ENCODE assay signal across 8 cellular contexts in the genomic region with DNA sequence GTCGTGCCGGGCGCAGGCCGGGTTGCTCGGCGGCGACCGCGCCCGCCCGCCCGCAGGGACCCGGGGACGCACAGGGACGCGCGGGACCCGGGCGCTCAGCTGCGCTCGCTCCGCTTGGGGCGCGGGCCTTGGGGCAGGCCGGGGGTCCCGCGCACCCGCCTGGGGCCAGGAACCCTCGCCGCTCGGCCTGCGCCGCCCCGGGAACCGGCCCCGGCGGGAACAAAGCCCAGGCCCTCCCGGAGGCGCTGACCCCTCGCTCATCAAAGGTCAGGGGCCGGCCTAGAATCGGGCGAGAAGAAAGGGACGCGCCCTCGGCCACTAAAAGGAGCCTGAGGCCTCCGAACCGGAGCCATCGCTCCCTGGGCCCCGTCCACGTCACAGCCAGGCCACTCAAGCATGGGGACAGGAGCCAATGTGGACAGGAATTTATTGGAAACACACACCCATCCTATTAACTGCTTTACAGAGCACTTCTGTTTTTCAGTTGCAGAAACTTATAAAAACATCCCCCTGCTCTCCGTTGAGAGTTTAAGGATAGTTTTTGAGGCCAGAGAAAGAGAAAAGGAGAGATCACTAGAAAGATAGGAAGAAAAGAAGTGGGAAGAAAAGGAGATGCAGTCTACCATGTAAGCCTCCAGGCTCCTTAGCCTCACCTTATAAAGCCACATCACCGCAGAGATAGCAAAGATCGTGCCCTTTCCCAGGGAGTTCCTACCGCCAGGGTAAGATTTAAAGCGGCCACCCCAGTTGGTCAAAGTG. TPM values are rescaled to one million over a fixed set of nuclear protein-coding genes. Genes with fewer than 3 reads are reported as not detected.
DNase-seq lines count a peak whose midpoint lies in the region; ATAC-seq and TF ChIP-seq lines count a peak whose summit lies in the region.

No MANE protein-coding gene starts in this region.

- peaks cover 21% of the 10 kb centered on the region for H3K4me1 ChIP-seq in KMS-11 (ENCODE audit: low read depth, poor library complexity, severe bottlenecking)
- peaks cover 36 to 46% of the 10 kb centered on the region in 2 donors for H3K4me1 ChIP-seq in duodenal mucosa (ENCODE audit: control insufficient read depth in 1 of 2, insufficient read depth in 2 of 2, low read length in 2 of 2)
- peaks cover 41% of the 10 kb centered on the region for H3K4me1 ChIP-seq in mucosa of descending colon (ENCODE audit: low read depth)

- H3K9ac ChIP-seq in KMS-11 (peak overlapping the region; percentile 59; the same call in 1 of the 2 replicates), duodenal mucosa (ENCODE audit: low read depth in 1 of 2, low read length in 2 of 2) (peak overlapping the region; percentile 34 to 63)

- H3K4me2 ChIP-seq in KMS-11: peak overlapping the region; percentile 74

- H3K79me2 ChIP-seq in KMS-11 (ENCODE audit: insufficient read depth, low read depth): peaks cover 15% of the 10 kb centered on the region; the same call in 1 of the 2 replicates

- no peaks in the 10 kb centered on the region for H4K20me1 ChIP-seq in KMS-11 (ENCODE audit: insufficient read depth)

- peak overlapping the region; percentile 82 for H2AFZ ChIP-seq in KMS-11 (ENCODE audit: low read depth)

- H3K27ac ChIP-seq in KMS-11: no peak overlapping the region
- peak overlapping the region; percentile 48 for H3K27ac ChIP-seq in duodenal mucosa (ENCODE audit: low read depth, low read length)

- TF ChIP-seq CTCF in KMS-11 (conservative IDR thresholded peaks at IDR 0.05; ENCODE audit: low read depth, low read length) (no peak), mucosa of descending colon (IDR thresholded peaks at IDR 0.05) (no peak)

- ATAC-seq in mucosa of descending colon (peak; percentile 55), GM21723 (IDR thresholded peaks at IDR 0.05; ENCODE audit: unreplicated experiment) (no peak)

- DNase-seq in NCI-H2107 treated with DMSO at 0.1 percent for 48 hours (lab: John Stamatoyannopoulos, UW; ENCODE audit: unreplicated experiment) (peak; percentile 51), NCI-H2107 (lab: John Stamatoyannopoulos, UW) (no peak), mucosa of descending colon (peak; percentile 72 to 78 (median 74)), HCEC 1CT (no peak), NAMALWA (ENCODE audit: low spot score) (no peak)

- intact Hi-C loops in mucosa of descending colon (cut with DNase I, micrococcal nuclease): no loop called here

- no peaks in the 10 kb centered on the region for H3K27me3 ChIP-seq in KMS-11 (ENCODE audit: insufficient read depth, low read depth)
- H3K27me3 ChIP-seq in duodenal mucosa (ENCODE audit: control insufficient read depth in 1 of 2, insufficient read depth in 2 of 2, low read length in 2 of 2): no peaks in the 10 kb centered on the region

- H3K9me3 ChIP-seq in duodenal mucosa (ENCODE audit: control insufficient read depth in 1 of 2, low read length in 2 of 2) (no peaks in the 10 kb centered on the region), mucosa of descending colon (no peaks in the 10 kb centered on the region)

- H3K4me3 ChIP-seq in KMS-11 (IDR thresholded peaks at IDR 0.05; ENCODE audit: insufficient read depth, low read depth, low read length) (no peak overlapping the region), duodenal mucosa (ENCODE audit: low read depth in 1 of 2, low read length in 2 of 2) (peak overlapping the region; percentile 56 to 59), mucosa of descending colon (peak overlapping the region; percentile 61)

- H3K36me3 ChIP-seq in KMS-11 (ENCODE audit: insufficient read depth): no peaks in the 10 kb centered on the region
- no peaks in the 10 kb centered on the region for H3K36me3 ChIP-seq in duodenal mucosa (ENCODE audit: control insufficient read depth in 1 of 2, insufficient read depth in 2 of 2, low read length in 2 of 2)
- H3K36me3 ChIP-seq in mucosa of descending colon (ENCODE audit: low read depth): no peaks in the 10 kb centered on the region

RNA-seq across cellular contexts. Expression of a gene that starts 0.5 kb away (rescaled TPM):
- 10 to 100 TPM; 13.8 to 36.0 (median 15.5) TPM for total RNA-seq in mucosa of descending colon

Comparison
In these comparisons a context has a peak if more than half of its experiments do, and no peak if none do; other contexts are left out.
1. DNase-seq: peak in NCI-H2107 treated with DMSO at 0.1 percent for 48 hours (single experiment) and mucosa of descending colon (3 of 3); none in NCI-H2107 (single experiment), HCEC 1CT (single experiment) and NAMALWA (single experiment).